1 cellular context compared by ENCODE assay signal in genomic region chr17:1705004-1705403, GRCh38.
TF ChIP-seq lines count a peak whose summit lies in the region.

No MANE protein-coding gene starts in this region.

TF ChIP-seq in K562, 482 proteins besides CTCF, POLR2A, EP300 and RAD21 (continued from another document):
- TF ChIP-seq ZFPM2 (CRISPR knock-in tag; IDR thresholded peaks at IDR 0.05) (no peak), HLTF (IDR thresholded peaks at IDR 0.05) (peak; percentile 44; the same call in 1 of the 2 replicates), SMARCE1 (IDR thresholded peaks at IDR 0.05) (peak; percentile 48; the same call in 1 of the 2 replicates), JUND (IDR thresholded peaks at IDR 0.05; ENCODE audit: borderline replicate concordance, low read depth, low read length) (0 out of 2 replicates have a peak, but pooled peaks have one; percentile 8), JUND (tag; IDR thresholded peaks at IDR 0.05; ENCODE audit: borderline replicate concordance, low read depth, low read length) (peak; percentile 25; the same call in 1 of the 3 replicates), PKNOX1 (IDR thresholded peaks at IDR 0.05) (peak; percentile 78), MLLT1 (IDR thresholded peaks at IDR 0.05) (peak in 1 of 2 experiments; percentile 13; a peak in 1 of 4 replicates), CBFA2T2 (conservative IDR thresholded peaks at IDR 0.05) (peak; percentile 87), ZNF217 (CRISPR knock-in tag; IDR thresholded peaks at IDR 0.05) (no peak), ETS1 (conservative IDR thresholded peaks at IDR 0.05; ENCODE audit: control insufficient read depth, low read depth, low read length) (no peak), BDP1 (IDR thresholded peaks at IDR 0.05; ENCODE audit: insufficient read depth, insufficient read length) (no peak), GMEB1 (CRISPR knock-in tag; IDR thresholded peaks at IDR 0.05) (no peak), SMARCA4 (IDR thresholded peaks at IDR 0.05) (peak; percentile 42; the same call in 1 of the 2 replicates), L3MBTL2 (IDR thresholded peaks at IDR 0.05) (no peak), E2F8 (IDR thresholded peaks at IDR 0.05; ENCODE audit: low read depth, partially characterized antibody) (no peak), TCF3 (CRISPR knock-in tag; IDR thresholded peaks at IDR 0.05) (peak; percentile 82), TEAD4 (IDR thresholded peaks at IDR 0.05; ENCODE audit: low read length) (peak; percentile 52; the same call in 1 of the 2 replicates), TEAD4 (CRISPR knock-in tag; IDR thresholded peaks at IDR 0.05; ENCODE audit: borderline replicate concordance) (no peak)
